17 cellular contexts compared by ENCODE assay signal in the genomic region with DNA sequence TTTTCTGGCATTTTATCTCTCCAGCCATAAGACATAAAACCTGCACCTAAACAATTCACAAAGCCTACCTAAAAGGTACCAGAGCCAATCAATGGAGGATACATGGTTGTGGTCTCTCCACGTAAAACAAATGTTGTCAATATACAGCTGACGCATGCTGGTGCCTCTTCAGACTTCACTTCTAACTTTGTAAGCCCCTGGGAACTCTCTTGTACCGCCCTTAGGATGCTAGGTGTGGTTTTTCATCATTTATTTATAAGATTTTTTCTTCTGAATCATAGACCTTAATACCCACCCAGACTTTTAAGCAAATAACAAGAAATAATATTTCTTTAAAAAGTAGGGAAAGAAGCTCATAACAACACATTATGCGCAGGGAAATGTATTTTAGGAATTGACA. TPM values are rescaled to one million over a fixed set of nuclear protein-coding genes. Genes with fewer than 3 reads are reported as not detected.
A peak's percentile ranks its signal among the peaks of the same experiment; 100 is the strongest.
DNase-seq lines count a peak whose midpoint lies in the region; ATAC-seq, FAIRE-seq and TF ChIP-seq lines count a peak whose summit lies in the region.
"Had no signal": no experiment of that assay in that cellular context is flagged by ENCODE, and none has a peak within 500 bp of the region (broad histone marks: within the 10 kb centered on the region; RNA-seq: fewer than 3 reads in every experiment).

No MANE protein-coding gene starts in this region.

- DNase-seq in DND-41, result no peak
- DNase-seq in M059J (ENCODE audit: low read depth), result peak; percentile 20
- DNase-seq in endothelial cell of umbilical vein (ENCODE audit: low read depth, low spot score), result peak; percentile 5
- DNase-seq in osteoblast (ENCODE audit: insufficient read length, low spot score, missing footprints), result no peak
- no peak for DNase-seq in NCI-H82 (lab: John Stamatoyannopoulos, UW)
- no peak for DNase-seq in NCI-H524 treated with DMSO at 0.1 percent for 48 hours (lab: John Stamatoyannopoulos, UW)
- no peak for DNase-seq in NCI-H187 treated with DMSO at 0.1 percent for 48 hours (lab: John Stamatoyannopoulos, UW)
- DNase-seq: activated naive CD4-positive, alpha-beta T cell treated with Interleukin-2 at 50 U/mL for 16 hours; body of pancreas; KG1; midbrain; NCI-H1092 treated with DMSO at 0.1 percent for 48 hours; nucleus accumbens; SK-N-SH had no signal

- no peak overlapping the region for H2AFZ ChIP-seq in DND-41 (ENCODE audit: low read depth, low read length)
- no peak overlapping the region for H2AFZ ChIP-seq in endothelial cell of umbilical vein (ENCODE audit: low read depth, low read length)
- no peak overlapping the region for H2AFZ ChIP-seq in osteoblast (ENCODE audit: low read length)

- TF ChIP-seq POLR2A in endothelial cell of umbilical vein (IDR thresholded peaks at IDR 0.05; ENCODE audit: low read depth, low read length), result no peak

- no peaks in the 10 kb centered on the region for H3K9me1 ChIP-seq in endothelial cell of umbilical vein (replicated peaks; ENCODE audit: control insufficient read depth, extremely low read depth, insufficient read depth, low read length)

- H3K27me3 ChIP-seq in DND-41 (ENCODE audit: insufficient read depth, low read length, poor library complexity), result no peaks in the 10 kb centered on the region
- no peaks in the 10 kb centered on the region for H3K27me3 ChIP-seq in endothelial cell of umbilical vein (ENCODE audit: control insufficient read depth in 2 of 2, insufficient read depth in 2 of 2, low read length in 2 of 2)
- no peaks in the 10 kb centered on the region for H3K27me3 ChIP-seq in osteoblast (ENCODE audit: insufficient read depth, low read length)
- H3K27me3 ChIP-seq: body of pancreas had no signal

- H3K9me3 ChIP-seq in DND-41 (ENCODE audit: insufficient read depth, low read length, severe bottlenecking) (no peaks in the 10 kb centered on the region), endothelial cell of umbilical vein (replicated peaks; ENCODE audit: control insufficient read depth, insufficient read depth, low read length) (no peaks in the 10 kb centered on the region), osteoblast (ENCODE audit: low read depth, low read length) (no peaks in the 10 kb centered on the region)
- H3K9me3 ChIP-seq: body of pancreas, SK-N-SH had no signal

- peaks cover 84% of the 10 kb centered on the region for H4K20me1 ChIP-seq in DND-41 (ENCODE audit: insufficient read depth, low read length)
- H4K20me1 ChIP-seq in endothelial cell of umbilical vein (replicated peaks; ENCODE audit: control insufficient read depth, extremely low read depth, insufficient read depth, low read length), result no peaks in the 10 kb centered on the region
- no peaks in the 10 kb centered on the region for H4K20me1 ChIP-seq in osteoblast (ENCODE audit: insufficient read depth, low read length)

- CTCF ChIA-PET in endothelial cell of umbilical vein (lab: Charles Lee), result interaction anchor here (0.8 to 1.3 kb wide), 6 partner anchors 9 to 211 kb away, joined by 3 to 5 read pairs (median 4); a partner anchor contains a TSS

- ATAC-seq in DND-41 (ENCODE audit: insufficient read depth, low read depth), result no peak
- ATAC-seq: body of pancreas, HCT116 had no signal

- H3K4me3 ChIP-seq in DND-41 (ENCODE audit: low read depth in 1 of 2, low read length in 2 of 2), result no peak overlapping the region
- no peak overlapping the region for H3K4me3 ChIP-seq in endothelial cell of umbilical vein (replicated peaks in 1 of 3; ENCODE audit: insufficient read depth in 1 of 3, low read depth in 1 of 3, low read length in 3 of 3)
- H3K4me3 ChIP-seq in osteoblast (ENCODE audit: insufficient read depth, low read length), result no peak overlapping the region
- H3K4me3 ChIP-seq: body of pancreas had no signal

- intact Hi-C loops in endothelial cell of umbilical vein (cut with micrococcal nuclease), result no loop called here

- H3K36me3 ChIP-seq in DND-41 (ENCODE audit: insufficient read depth, low read length) (peaks cover 26% of the 10 kb centered on the region; the same call in 1 of the 2 replicates), endothelial cell of umbilical vein (ENCODE audit: control insufficient read depth in 2 of 2, extremely low read depth in 1 of 2, insufficient read depth in 2 of 2, low read length in 2 of 2) (no peaks in the 10 kb centered on the region), osteoblast (ENCODE audit: insufficient read depth, low read length) (no peaks in the 10 kb centered on the region)

- TF ChIP-seq CTCF in DND-41 (IDR thresholded peaks at IDR 0.05; ENCODE audit: borderline replicate concordance, extremely low read depth, low read length, poor library complexity, severe bottlenecking) (no peak), endothelial cell of umbilical vein (IDR thresholded peaks at IDR 0.05; ENCODE audit: extremely low read depth in 1 of 2, insufficient read depth in 1 of 2, low read depth in 1 of 2, low read length in 2 of 2) (no peak), osteoblast (IDR thresholded peaks at IDR 0.05; ENCODE audit: extremely low read depth, low read depth, low read length) (no peak)

- dilution Hi-C loops in endothelial cell of umbilical vein (cut with MboI; ENCODE audit: extremely low pct_ligation_motif_present, low sequenced_read_pairs), result no loop called here

- POLR2A ChIA-PET in endothelial cell of umbilical vein (lab: Charles Lee), result no interaction called here

- H3K4me1 ChIP-seq in DND-41 (ENCODE audit: insufficient read depth, low read length) (peaks cover 64% of the 10 kb centered on the region), endothelial cell of umbilical vein (ENCODE audit: control insufficient read depth, extremely low read depth, insufficient read depth, low read length) (peaks cover 10% of the 10 kb centered on the region), osteoblast (ENCODE audit: insufficient read depth, low read length) (peaks cover 13% of the 10 kb centered on the region)

- H3K27ac ChIP-seq in DND-41 (ENCODE audit: low read length) (peak overlapping the region; percentile 38; the same call in 1 of the 2 replicates), endothelial cell of umbilical vein (ENCODE audit: insufficient read depth, low read depth, low read length) (peak overlapping the region; percentile 3), osteoblast (ENCODE audit: low read depth, low read length) (peak overlapping the region; percentile 30)
- H3K27ac ChIP-seq: body of pancreas, epithelial cell of prostate had no signal

- H3K79me2 ChIP-seq in DND-41 (ENCODE audit: insufficient read depth, low read length), result peaks cover 99% of the 10 kb centered on the region
- H3K79me2 ChIP-seq in endothelial cell of umbilical vein (ENCODE audit: control insufficient read depth, insufficient read depth, low read length), result no peaks in the 10 kb centered on the region
- peaks cover 17% of the 10 kb centered on the region for H3K79me2 ChIP-seq in osteoblast (ENCODE audit: insufficient read depth, low read length)

- H3K4me2 ChIP-seq in DND-41 (ENCODE audit: insufficient read depth, low read length), result no peak overlapping the region
- peak overlapping the region; percentile 28 for H3K4me2 ChIP-seq in endothelial cell of umbilical vein (ENCODE audit: insufficient read depth, low read length)
- H3K4me2 ChIP-seq in osteoblast (ENCODE audit: insufficient read depth, low read length), result no peak overlapping the region
- H3K4me2 ChIP-seq: SK-N-SH had no signal

- H3K9ac ChIP-seq in DND-41 (ENCODE audit: low read depth, low read length) (no peak overlapping the region), endothelial cell of umbilical vein (replicated peaks; ENCODE audit: extremely low read depth, insufficient read depth, low read length) (no peak overlapping the region)
- H3K9ac ChIP-seq: SK-N-SH had no signal

- no TSS peak for BruUV-seq in endothelial cell of umbilical vein (replicated peaks; lab: Mats Ljungman, UMichigan)

- FAIRE-seq in endothelial cell of umbilical vein (lab: Jason Lieb, UNC), result no peak
- FAIRE-seq: frontal cortex had no signal

TF ChIP-seq in endothelial cell of umbilical vein, 7 proteins besides CTCF, POLR2A, EP300 and RAD21:
- TF ChIP-seq, protein P1, sequence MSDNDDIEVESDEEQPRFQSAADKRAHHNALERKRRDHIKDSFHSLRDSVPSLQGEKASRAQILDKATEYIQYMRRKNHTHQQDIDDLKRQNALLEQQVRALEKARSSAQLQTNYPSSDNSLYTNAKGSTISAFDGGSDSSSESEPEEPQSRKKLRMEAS (IDR thresholded peaks at IDR 0.05; ENCODE audit: insufficient read depth, insufficient read length), result no peak
- TF ChIP-seq FOS (IDR thresholded peaks at IDR 0.05; ENCODE audit: borderline replicate concordance, insufficient read depth, low read length) (no peak), POLR2AphosphoS5 (IDR thresholded peaks at IDR 0.05; ENCODE audit: insufficient read depth, low read depth, low read length) (no peak), JUN (IDR thresholded peaks at IDR 0.05; ENCODE audit: borderline replicate concordance, insufficient read depth, insufficient read length, low read depth) (no peak), GATA2 (IDR thresholded peaks at IDR 0.05; ENCODE audit: insufficient read depth, insufficient read length, low read depth, low read length) (no peak), EZH2 (IDR thresholded peaks at IDR 0.05; ENCODE audit: borderline replicate concordance, low read depth, low read length, severe bottlenecking) (no peak), MYC (IDR thresholded peaks at IDR 0.05; ENCODE audit: low read depth, low read length) (no peak)

RNA-seq across cellular contexts. Expression of a gene that starts 33.1 kb away (rescaled TPM):
- 32.3 and 34.2 TPM in 2 replicates for total RNA-seq in M059J (2014; rRNA removed; shearing (Covaris generic))
- total RNA-seq in endothelial cell of umbilical vein (7.9 and 9.6 TPM in 2 replicates), osteoblast (18.1 and 23.6 TPM in 2 replicates)
- 11.3 and 11.5 TPM in 2 replicates for polyA plus RNA-seq in endothelial cell of umbilical vein
- 14.5 and 14.9 TPM in 2 replicates for polyA plus RNA-seq in endothelial cell of umbilical vein (2011; cell fraction: cytosol; rRNA removed)
- 19.1 and 23.3 TPM in 2 replicates for polyA plus RNA-seq in endothelial cell of umbilical vein (2011; cell fraction: nucleus; rRNA removed)
- polyA plus RNA-seq in endothelial cell of umbilical vein (2012), result 9.3 and 10.5 TPM in 2 replicates
- 15.7 and 16.4 TPM in 2 replicates for polyA minus RNA-seq in endothelial cell of umbilical vein
- 5.9 TPM for polyA minus RNA-seq in endothelial cell of umbilical vein (2011; cell fraction: cytosol; rRNA and poly(A)+ RNA removed)
- 16.5 and 21.1 TPM in 2 replicates for polyA minus RNA-seq in endothelial cell of umbilical vein (2011; cell fraction: nucleus; rRNA and poly(A)+ RNA removed)

Comparison
In these comparisons a context has a peak if more than half of its experiments do, and no peak if none do; other contexts are left out.
1. DNase-seq: peak in M059J (single experiment) and endothelial cell of umbilical vein (single experiment); none in DND-41 (single experiment), osteoblast (single experiment), NCI-H82 (single experiment), NCI-H524 treated with DMSO at 0.1 percent for 48 hours (single experiment) and NCI-H187 treated with DMSO at 0.1 percent for 48 hours (single experiment).
2. Peak in every context shown above with its lines, with median percentiles within 50 percentile points of each other: H3K27ac ChIP-seq.